1 cellular context compared by ENCODE assay signal in the genomic region with DNA sequence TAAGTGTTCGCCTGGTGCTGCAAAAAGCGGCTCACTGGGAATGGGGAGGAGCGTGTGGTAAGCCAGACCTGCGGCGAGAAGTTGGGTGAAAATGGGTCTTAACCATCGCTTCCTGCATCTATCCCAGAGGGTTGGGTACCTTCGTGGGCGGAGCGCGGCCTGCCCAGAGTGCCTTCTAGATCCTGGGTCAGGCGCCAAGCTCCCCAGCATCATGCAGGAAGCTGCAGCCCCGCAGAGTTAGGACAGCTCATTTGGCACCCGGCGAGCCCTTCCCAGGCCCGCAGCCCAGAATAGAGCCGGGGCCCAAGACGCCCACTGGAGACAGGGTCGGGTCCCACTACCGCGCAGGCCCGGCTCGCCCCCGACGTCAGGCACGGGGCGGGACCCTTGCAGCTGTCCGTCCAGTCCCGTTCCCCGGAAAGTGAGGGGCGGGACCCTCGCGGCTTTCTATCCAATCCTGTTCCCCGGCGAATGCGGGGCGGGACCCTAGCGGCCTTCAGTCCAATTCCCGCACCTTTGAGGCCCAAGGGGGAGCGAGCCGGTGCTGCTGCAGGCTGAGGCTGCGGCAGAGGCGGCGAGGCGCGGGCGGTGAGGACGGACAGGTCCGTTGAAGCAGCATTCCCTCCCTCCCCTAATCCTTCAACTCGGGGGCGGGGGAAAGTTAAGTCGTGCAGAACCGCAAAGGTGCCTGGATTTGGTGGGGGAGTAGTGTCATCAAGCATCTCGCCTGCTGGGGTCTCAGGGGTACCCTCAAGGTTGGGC.
TF ChIP-seq lines count a peak whose summit lies in the region.

A gene with protein sequence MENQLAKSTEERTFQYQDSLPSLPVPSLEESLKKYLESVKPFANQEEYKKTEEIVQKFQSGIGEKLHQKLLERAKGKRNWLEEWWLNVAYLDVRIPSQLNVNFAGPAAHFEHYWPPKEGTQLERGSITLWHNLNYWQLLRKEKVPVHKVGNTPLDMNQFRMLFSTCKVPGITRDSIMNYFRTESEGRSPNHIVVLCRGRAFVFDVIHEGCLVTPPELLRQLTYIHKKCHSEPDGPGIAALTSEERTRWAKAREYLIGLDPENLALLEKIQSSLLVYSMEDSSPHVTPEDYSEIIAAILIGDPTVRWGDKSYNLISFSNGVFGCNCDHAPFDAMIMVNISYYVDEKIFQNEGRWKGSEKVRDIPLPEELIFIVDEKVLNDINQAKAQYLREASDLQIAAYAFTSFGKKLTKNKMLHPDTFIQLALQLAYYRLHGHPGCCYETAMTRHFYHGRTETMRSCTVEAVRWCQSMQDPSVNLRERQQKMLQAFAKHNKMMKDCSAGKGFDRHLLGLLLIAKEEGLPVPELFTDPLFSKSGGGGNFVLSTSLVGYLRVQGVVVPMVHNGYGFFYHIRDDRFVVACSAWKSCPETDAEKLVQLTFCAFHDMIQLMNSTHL (plus strand): TSS at position 499 of the 762 bp plus-strand sequence. CDS start 3,405 bp downstream, outside the sequence.

TF ChIP-seq in K562, 482 proteins besides CTCF, POLR2A, EP300 and RAD21 (continued from another document and continues in another):
- TF ChIP-seq FOXK1 (CRISPR knock-in tag; IDR thresholded peaks at IDR 0.05; ENCODE audit: borderline replicate concordance) (no peak), ZNF146 (CRISPR knock-in tag; IDR thresholded peaks at IDR 0.05; ENCODE audit: unreplicated experiment) (no peak), ZNF696 (CRISPR knock-in tag; conservative IDR thresholded peaks at IDR 0.05) (no peak), DNMT1 (IDR thresholded peaks at IDR 0.05) (no peak), ATF1 (CRISPR knock-in tag; IDR thresholded peaks at IDR 0.05) (peak; percentile 36; the same call in 1 of the 2 replicates), ATF1 (tag; IDR thresholded peaks at IDR 0.05) (peak; percentile 97), NR2C1 (IDR thresholded peaks at IDR 0.05) (no peak), NR2C1 (tag; IDR thresholded peaks at IDR 0.05) (no peak), ZNF785 (CRISPR knock-in tag; IDR thresholded peaks at IDR 0.05) (no peak), MCM2 (IDR thresholded peaks at IDR 0.05; ENCODE audit: low read depth) (no peak), YY1 (IDR thresholded peaks at IDR 0.05; ENCODE audit: borderline replicate concordance in 1 of 3, control insufficient read depth in 1 of 3, extremely low read depth in 1 of 3, insufficient read depth in 3 of 3, insufficient read length in 1 of 3, insufficient replicate concordance in 2 of 3, low read depth in 1 of 3, low read length in 2 of 3) (peak in 1 of 3 experiments; percentile 4), TCF7 (IDR thresholded peaks at IDR 0.05; ENCODE audit: borderline replicate concordance) (no peak), FUS (optimal IDR thresholded peaks at IDR 0.05; ENCODE audit: low read depth, low read length) (no peak), RHOXF2B (CRISPR knock-in tag; conservative IDR thresholded peaks at IDR 0.05) (no peak), BRF1 (IDR thresholded peaks at IDR 0.05; ENCODE audit: borderline replicate concordance, extremely low read depth, insufficient read length) (no peak)
- TF ChIP-seq, protein P1, sequence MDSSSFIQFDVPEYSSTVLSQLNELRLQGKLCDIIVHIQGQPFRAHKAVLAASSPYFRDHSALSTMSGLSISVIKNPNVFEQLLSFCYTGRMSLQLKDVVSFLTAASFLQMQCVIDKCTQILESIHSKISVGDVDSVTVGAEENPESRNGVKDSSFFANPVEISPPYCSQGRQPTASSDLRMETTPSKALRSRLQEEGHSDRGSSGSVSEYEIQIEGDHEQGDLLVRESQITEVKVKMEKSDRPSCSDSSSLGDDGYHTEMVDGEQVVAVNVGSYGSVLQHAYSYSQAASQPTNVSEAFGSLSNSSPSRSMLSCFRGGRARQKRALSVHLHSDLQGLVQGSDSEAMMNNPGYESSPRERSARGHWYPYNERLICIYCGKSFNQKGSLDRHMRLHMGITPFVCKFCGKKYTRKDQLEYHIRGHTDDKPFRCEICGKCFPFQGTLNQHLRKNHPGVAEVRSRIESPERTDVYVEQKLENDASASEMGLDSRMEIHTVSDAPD (CRISPR knock-in tag; IDR thresholded peaks at IDR 0.05) = no peak
- TF ChIP-seq, protein P2, sequence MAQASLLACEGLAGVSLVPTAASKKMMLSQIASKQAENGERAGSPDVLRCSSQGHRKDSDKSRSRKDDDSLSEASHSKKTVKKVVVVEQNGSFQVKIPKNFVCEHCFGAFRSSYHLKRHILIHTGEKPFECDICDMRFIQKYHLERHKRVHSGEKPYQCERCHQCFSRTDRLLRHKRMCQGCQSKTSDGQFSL (CRISPR knock-in tag; IDR thresholded peaks at IDR 0.05) = no peak
- TF ChIP-seq, protein P2 (tag; IDR thresholded peaks at IDR 0.05) = no peak
- TF ChIP-seq, protein P3, sequence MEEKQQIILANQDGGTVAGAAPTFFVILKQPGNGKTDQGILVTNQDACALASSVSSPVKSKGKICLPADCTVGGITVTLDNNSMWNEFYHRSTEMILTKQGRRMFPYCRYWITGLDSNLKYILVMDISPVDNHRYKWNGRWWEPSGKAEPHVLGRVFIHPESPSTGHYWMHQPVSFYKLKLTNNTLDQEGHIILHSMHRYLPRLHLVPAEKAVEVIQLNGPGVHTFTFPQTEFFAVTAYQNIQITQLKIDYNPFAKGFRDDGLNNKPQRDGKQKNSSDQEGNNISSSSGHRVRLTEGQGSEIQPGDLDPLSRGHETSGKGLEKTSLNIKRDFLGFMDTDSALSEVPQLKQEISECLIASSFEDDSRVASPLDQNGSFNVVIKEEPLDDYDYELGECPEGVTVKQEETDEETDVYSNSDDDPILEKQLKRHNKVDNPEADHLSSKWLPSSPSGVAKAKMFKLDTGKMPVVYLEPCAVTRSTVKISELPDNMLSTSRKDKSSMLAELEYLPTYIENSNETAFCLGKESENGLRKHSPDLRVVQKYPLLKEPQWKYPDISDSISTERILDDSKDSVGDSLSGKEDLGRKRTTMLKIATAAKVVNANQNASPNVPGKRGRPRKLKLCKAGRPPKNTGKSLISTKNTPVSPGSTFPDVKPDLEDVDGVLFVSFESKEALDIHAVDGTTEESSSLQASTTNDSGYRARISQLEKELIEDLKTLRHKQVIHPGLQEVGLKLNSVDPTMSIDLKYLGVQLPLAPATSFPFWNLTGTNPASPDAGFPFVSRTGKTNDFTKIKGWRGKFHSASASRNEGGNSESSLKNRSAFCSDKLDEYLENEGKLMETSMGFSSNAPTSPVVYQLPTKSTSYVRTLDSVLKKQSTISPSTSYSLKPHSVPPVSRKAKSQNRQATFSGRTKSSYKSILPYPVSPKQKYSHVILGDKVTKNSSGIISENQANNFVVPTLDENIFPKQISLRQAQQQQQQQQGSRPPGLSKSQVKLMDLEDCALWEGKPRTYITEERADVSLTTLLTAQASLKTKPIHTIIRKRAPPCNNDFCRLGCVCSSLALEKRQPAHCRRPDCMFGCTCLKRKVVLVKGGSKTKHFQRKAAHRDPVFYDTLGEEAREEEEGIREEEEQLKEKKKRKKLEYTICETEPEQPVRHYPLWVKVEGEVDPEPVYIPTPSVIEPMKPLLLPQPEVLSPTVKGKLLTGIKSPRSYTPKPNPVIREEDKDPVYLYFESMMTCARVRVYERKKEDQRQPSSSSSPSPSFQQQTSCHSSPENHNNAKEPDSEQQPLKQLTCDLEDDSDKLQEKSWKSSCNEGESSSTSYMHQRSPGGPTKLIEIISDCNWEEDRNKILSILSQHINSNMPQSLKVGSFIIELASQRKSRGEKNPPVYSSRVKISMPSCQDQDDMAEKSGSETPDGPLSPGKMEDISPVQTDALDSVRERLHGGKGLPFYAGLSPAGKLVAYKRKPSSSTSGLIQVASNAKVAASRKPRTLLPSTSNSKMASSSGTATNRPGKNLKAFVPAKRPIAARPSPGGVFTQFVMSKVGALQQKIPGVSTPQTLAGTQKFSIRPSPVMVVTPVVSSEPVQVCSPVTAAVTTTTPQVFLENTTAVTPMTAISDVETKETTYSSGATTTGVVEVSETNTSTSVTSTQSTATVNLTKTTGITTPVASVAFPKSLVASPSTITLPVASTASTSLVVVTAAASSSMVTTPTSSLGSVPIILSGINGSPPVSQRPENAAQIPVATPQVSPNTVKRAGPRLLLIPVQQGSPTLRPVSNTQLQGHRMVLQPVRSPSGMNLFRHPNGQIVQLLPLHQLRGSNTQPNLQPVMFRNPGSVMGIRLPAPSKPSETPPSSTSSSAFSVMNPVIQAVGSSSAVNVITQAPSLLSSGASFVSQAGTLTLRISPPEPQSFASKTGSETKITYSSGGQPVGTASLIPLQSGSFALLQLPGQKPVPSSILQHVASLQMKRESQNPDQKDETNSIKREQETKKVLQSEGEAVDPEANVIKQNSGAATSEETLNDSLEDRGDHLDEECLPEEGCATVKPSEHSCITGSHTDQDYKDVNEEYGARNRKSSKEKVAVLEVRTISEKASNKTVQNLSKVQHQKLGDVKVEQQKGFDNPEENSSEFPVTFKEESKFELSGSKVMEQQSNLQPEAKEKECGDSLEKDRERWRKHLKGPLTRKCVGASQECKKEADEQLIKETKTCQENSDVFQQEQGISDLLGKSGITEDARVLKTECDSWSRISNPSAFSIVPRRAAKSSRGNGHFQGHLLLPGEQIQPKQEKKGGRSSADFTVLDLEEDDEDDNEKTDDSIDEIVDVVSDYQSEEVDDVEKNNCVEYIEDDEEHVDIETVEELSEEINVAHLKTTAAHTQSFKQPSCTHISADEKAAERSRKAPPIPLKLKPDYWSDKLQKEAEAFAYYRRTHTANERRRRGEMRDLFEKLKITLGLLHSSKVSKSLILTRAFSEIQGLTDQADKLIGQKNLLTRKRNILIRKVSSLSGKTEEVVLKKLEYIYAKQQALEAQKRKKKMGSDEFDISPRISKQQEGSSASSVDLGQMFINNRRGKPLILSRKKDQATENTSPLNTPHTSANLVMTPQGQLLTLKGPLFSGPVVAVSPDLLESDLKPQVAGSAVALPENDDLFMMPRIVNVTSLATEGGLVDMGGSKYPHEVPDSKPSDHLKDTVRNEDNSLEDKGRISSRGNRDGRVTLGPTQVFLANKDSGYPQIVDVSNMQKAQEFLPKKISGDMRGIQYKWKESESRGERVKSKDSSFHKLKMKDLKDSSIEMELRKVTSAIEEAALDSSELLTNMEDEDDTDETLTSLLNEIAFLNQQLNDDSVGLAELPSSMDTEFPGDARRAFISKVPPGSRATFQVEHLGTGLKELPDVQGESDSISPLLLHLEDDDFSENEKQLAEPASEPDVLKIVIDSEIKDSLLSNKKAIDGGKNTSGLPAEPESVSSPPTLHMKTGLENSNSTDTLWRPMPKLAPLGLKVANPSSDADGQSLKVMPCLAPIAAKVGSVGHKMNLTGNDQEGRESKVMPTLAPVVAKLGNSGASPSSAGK (IDR thresholded peaks at IDR 0.05) = peak; percentile 85
- TF ChIP-seq, protein P4, sequence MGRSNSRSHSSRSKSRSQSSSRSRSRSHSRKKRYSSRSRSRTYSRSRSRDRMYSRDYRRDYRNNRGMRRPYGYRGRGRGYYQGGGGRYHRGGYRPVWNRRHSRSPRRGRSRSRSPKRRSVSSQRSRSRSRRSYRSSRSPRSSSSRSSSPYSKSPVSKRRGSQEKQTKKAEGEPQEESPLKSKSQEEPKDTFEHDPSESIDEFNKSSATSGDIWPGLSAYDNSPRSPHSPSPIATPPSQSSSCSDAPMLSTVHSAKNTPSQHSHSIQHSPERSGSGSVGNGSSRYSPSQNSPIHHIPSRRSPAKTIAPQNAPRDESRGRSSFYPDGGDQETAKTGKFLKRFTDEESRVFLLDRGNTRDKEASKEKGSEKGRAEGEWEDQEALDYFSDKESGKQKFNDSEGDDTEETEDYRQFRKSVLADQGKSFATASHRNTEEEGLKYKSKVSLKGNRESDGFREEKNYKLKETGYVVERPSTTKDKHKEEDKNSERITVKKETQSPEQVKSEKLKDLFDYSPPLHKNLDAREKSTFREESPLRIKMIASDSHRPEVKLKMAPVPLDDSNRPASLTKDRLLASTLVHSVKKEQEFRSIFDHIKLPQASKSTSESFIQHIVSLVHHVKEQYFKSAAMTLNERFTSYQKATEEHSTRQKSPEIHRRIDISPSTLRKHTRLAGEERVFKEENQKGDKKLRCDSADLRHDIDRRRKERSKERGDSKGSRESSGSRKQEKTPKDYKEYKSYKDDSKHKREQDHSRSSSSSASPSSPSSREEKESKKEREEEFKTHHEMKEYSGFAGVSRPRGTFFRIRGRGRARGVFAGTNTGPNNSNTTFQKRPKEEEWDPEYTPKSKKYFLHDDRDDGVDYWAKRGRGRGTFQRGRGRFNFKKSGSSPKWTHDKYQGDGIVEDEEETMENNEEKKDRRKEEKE (IDR thresholded peaks at IDR 0.05; ENCODE audit: borderline replicate concordance in 1 of 2, control insufficient read depth in 1 of 2, low read depth in 2 of 2, low read length in 1 of 2) = no peak
- TF ChIP-seq, protein P5, sequence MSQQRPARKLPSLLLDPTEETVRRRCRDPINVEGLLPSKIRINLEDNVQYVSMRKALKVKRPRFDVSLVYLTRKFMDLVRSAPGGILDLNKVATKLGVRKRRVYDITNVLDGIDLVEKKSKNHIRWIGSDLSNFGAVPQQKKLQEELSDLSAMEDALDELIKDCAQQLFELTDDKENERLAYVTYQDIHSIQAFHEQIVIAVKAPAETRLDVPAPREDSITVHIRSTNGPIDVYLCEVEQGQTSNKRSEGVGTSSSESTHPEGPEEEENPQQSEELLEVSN (IDR thresholded peaks at IDR 0.05; ENCODE audit: borderline replicate concordance in 1 of 2, extremely low read depth in 1 of 2, insufficient read depth in 1 of 2, insufficient read length in 1 of 2, low read depth in 1 of 2, low read length in 1 of 2, poor library complexity in 1 of 2, severe bottlenecking in 1 of 2) = peak; percentile 86 to 90
- TF ChIP-seq, protein P6, sequence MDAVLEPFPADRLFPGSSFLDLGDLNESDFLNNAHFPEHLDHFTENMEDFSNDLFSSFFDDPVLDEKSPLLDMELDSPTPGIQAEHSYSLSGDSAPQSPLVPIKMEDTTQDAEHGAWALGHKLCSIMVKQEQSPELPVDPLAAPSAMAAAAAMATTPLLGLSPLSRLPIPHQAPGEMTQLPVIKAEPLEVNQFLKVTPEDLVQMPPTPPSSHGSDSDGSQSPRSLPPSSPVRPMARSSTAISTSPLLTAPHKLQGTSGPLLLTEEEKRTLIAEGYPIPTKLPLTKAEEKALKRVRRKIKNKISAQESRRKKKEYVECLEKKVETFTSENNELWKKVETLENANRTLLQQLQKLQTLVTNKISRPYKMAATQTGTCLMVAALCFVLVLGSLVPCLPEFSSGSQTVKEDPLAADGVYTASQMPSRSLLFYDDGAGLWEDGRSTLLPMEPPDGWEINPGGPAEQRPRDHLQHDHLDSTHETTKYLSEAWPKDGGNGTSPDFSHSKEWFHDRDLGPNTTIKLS (IDR thresholded peaks at IDR 0.05; ENCODE audit: borderline replicate concordance, low read depth) = no peak
- TF ChIP-seq, protein P7, sequence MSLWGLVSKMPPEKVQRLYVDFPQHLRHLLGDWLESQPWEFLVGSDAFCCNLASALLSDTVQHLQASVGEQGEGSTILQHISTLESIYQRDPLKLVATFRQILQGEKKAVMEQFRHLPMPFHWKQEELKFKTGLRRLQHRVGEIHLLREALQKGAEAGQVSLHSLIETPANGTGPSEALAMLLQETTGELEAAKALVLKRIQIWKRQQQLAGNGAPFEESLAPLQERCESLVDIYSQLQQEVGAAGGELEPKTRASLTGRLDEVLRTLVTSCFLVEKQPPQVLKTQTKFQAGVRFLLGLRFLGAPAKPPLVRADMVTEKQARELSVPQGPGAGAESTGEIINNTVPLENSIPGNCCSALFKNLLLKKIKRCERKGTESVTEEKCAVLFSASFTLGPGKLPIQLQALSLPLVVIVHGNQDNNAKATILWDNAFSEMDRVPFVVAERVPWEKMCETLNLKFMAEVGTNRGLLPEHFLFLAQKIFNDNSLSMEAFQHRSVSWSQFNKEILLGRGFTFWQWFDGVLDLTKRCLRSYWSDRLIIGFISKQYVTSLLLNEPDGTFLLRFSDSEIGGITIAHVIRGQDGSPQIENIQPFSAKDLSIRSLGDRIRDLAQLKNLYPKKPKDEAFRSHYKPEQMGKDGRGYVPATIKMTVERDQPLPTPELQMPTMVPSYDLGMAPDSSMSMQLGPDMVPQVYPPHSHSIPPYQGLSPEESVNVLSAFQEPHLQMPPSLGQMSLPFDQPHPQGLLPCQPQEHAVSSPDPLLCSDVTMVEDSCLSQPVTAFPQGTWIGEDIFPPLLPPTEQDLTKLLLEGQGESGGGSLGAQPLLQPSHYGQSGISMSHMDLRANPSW (CRISPR knock-in tag; IDR thresholded peaks at IDR 0.05) = 0 out of 2 replicates have a peak, but pooled peaks have one; percentile 22
